8 cellular contexts compared by ENCODE assay signal in the genomic region with DNA sequence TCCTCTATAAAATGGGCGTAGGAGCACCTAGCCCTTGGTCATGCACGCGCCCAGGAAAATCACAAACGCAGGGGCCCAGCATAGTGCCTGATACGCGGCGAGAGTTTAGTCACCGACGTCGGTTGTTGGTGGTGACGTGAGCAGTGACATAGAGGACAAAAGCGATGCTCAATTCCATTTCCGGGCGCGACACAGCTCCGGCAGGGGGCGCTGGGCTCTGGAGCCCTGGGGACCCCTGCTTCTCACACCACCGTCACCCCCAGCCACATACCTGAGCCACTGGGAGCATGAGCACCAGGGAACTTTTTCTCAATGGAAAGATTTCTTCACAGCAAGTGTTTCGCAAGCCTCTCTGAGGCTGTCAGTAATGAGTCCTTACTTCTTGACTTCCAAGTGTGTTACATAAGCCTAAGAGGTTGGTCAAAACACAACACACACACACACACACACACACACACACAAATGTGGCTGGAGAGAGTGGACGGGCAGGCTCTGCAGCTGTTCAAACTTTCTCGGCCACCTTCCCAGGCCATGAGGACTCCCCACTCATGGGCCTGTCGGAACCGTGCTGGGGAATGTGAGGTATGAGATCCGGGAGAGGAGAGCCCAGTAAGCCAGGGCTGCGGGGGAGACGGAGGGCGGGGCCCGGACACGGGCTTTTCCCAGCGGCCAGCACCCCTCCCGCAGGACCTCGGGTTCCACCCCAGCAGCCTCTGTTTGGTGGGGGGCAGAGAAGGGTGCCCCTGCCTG. TPM values are rescaled to one million over a fixed set of nuclear protein-coding genes. Genes with fewer than 3 reads are reported as not detected.
DNase-seq lines count a peak whose midpoint lies in the region; ATAC-seq, FAIRE-seq and TF ChIP-seq lines count a peak whose summit lies in the region.

No MANE protein-coding gene starts in this region.

- H3K4me3 ChIP-seq in HUES6 (ENCODE audit: low read depth, low read length), result no peak overlapping the region
- no peak overlapping the region for H3K4me3 ChIP-seq in body of pancreas
- peak overlapping the region in 1 of 2 donors; percentile 53 for H3K4me3 ChIP-seq in kidney (ENCODE audit: low read length in 2 of 2)
- peak overlapping the region in 1 of 2 donors; percentile 71 for H3K4me3 ChIP-seq in stomach smooth muscle (ENCODE audit: low read length in 2 of 2)

- DNase-seq in body of pancreas, result peak; percentile 45 to 77 (median 61)
- peak; percentile 81 for DNase-seq in kidney
- no peak for DNase-seq in DMS 273 treated with DMSO at 0.1 percent for 48 hours (lab: John Stamatoyannopoulos, UW)
- DNase-seq in NCI-H1092 (lab: John Stamatoyannopoulos, UW), result no peak
- DNase-seq in NCI-H2171 treated with DMSO at 0.1 percent for 48 hours (lab: John Stamatoyannopoulos, UW), result no peak

- H3K9me3 ChIP-seq in HUES6 (ENCODE audit: control insufficient read depth, insufficient read depth, low read depth, low read length), result no peaks in the 10 kb centered on the region
- H3K9me3 ChIP-seq in body of pancreas, result no peaks in the 10 kb centered on the region
- no peaks in the 10 kb centered on the region for H3K9me3 ChIP-seq in kidney (ENCODE audit: control insufficient read depth in 1 of 2, low read length in 2 of 2)
- H3K9me3 ChIP-seq in stomach smooth muscle (ENCODE audit: control insufficient read depth in 2 of 2, low read length in 2 of 2), result no peaks in the 10 kb centered on the region

- intact Hi-C loops in body of pancreas (cut with DNase I), result no loop called here
- intact Hi-C loops in kidney (cut with DNase I), result no loop called here

- WGBS in body of pancreas, 2 donors, result 39 to 52% methylated on average over 32 of the region's 32 CpGs

- no peaks in the 10 kb centered on the region for H3K36me3 ChIP-seq in HUES6 (ENCODE audit: control insufficient read depth, insufficient read depth, low read length)
- H3K36me3 ChIP-seq in body of pancreas (replicated peaks in 1 of 2; ENCODE audit: insufficient read depth in 1 of 2, low read depth in 2 of 2), result no peaks in the 10 kb centered on the region
- H3K36me3 ChIP-seq in kidney (ENCODE audit: control insufficient read depth in 1 of 2, insufficient read depth in 2 of 2, low read length in 2 of 2), result no peaks in the 10 kb centered on the region
- no peaks in the 10 kb centered on the region for H3K36me3 ChIP-seq in stomach smooth muscle (ENCODE audit: control insufficient read depth in 2 of 2, insufficient read depth in 2 of 2, low read length in 2 of 2)

- TF ChIP-seq POLR2A in body of pancreas (IDR thresholded peaks at IDR 0.05), result peak in 2 of 3 donors; percentile 13 to 35

- H3K27ac ChIP-seq in HUES6 (ENCODE audit: low read depth, low read length) (peak overlapping the region; percentile 79; the same call in 1 of the 2 replicates), body of pancreas (peak overlapping the region; percentile 64 to 88 (median 82)), kidney (ENCODE audit: low read depth in 2 of 2, low read length in 2 of 2) (peak overlapping the region; percentile 5 to 72), stomach smooth muscle (ENCODE audit: low read length) (peak overlapping the region; percentile 69)

- no peak for FAIRE-seq in kidney (lab: Jason Lieb, UNC)

- H3K9ac ChIP-seq in HUES6 (ENCODE audit: low read length) (peak overlapping the region; percentile 86), kidney (ENCODE audit: low read length in 2 of 2) (no peak overlapping the region), stomach smooth muscle (ENCODE audit: low read length in 2 of 2) (no peak overlapping the region)

- H3K4me1 ChIP-seq in HUES6 (ENCODE audit: control insufficient read depth, insufficient read depth, low read length) (peaks cover 40% of the 10 kb centered on the region), body of pancreas (peaks cover 40% of the 10 kb centered on the region), kidney (ENCODE audit: control insufficient read depth in 1 of 2, insufficient read depth in 1 of 2, low read depth in 1 of 2, low read length in 2 of 2) (peaks cover 15 to 20% of the 10 kb centered on the region in 2 donors), stomach smooth muscle (ENCODE audit: control insufficient read depth, insufficient read depth, low read length) (peaks cover 26% of the 10 kb centered on the region)

- TF ChIP-seq CTCF in body of pancreas (IDR thresholded peaks at IDR 0.05), result peak in 6 of 7 experiments; percentile 6 to 41 (median 33)
- no peak for TF ChIP-seq CTCF in kidney (IDR thresholded peaks at IDR 0.05; ENCODE audit: borderline replicate concordance, extremely low read depth, insufficient read depth)

- ATAC-seq in body of pancreas (peak; percentile 43), HG02610 (IDR thresholded peaks at IDR 0.05; ENCODE audit: unreplicated experiment) (no peak)

- H3K27me3 ChIP-seq in HUES6 (ENCODE audit: control insufficient read depth, insufficient read depth, low read length) (peaks cover 4% of the 10 kb centered on the region; the same call in 1 of the 2 replicates), body of pancreas (no peaks in the 10 kb centered on the region), stomach smooth muscle (ENCODE audit: control insufficient read depth in 1 of 2, insufficient read depth in 2 of 2, low read length in 2 of 2) (no peaks in the 10 kb centered on the region)

RNA-seq across cellular contexts. Expression of gene LINC01488, which starts 36.9 kb away (rescaled TPM):
- not detected for total RNA-seq in body of pancreas
- total RNA-seq in kidney, result not detected
- polyA plus RNA-seq in kidney (ENCODE audit: insufficient read depth, low read depth, low replicate concordance), result not detected

Comparison
In these comparisons a context has a peak if more than half of its experiments do, and no peak if none do; other contexts are left out.
1. DNase-seq: peak in body of pancreas (4 of 4) and kidney (single experiment); none in DMS 273 treated with DMSO at 0.1 percent for 48 hours (single experiment), NCI-H1092 (single experiment) and NCI-H2171 treated with DMSO at 0.1 percent for 48 hours (single experiment).
2. Peak in every context shown above with its lines, with median percentiles within 50 percentile points of each other: H3K27ac ChIP-seq.